In genomic region chr2:119106301-119106897, GRCh38 we compare ENCODE assay signal across 9 cellular contexts. TPM values are rescaled to one million over a fixed set of nuclear protein-coding genes. Genes with fewer than 3 reads are reported as not detected.
DNase-seq lines count a peak whose midpoint lies in the region; ATAC-seq and TF ChIP-seq lines count a peak whose summit lies in the region.
"Had no signal": no experiment of that assay in that cellular context is flagged by ENCODE, and none has a peak within 500 bp of the region (broad histone marks: within the 10 kb centered on the region; RNA-seq: fewer than 3 reads in every experiment).

No MANE protein-coding gene starts in this region.

- H3K27ac ChIP-seq in right lobe of liver: no peak overlapping the region

- H3K36me3 ChIP-seq in right lobe of liver: no peaks in the 10 kb centered on the region

- TF ChIP-seq POLR2A in right lobe of liver (IDR thresholded peaks at IDR 0.05): no peak

- H3K4me3 Mint-ChIP-seq in activated naive CD8-positive, alpha-beta T cell treated with anti-CD3 and anti-CD28 coated beads for 36 hours: no peak overlapping the region

- H3K9me3 ChIP-seq in right lobe of liver: no peaks in the 10 kb centered on the region

- no peaks in the 10 kb centered on the region for H3K4me1 ChIP-seq in right lobe of liver

- DNase-seq in AG10803 (ENCODE audit: low read depth) (peak; percentile 15), Kasumi-1 (lab: John Stamatoyannopoulos, UW) (peak; percentile 31 to 63), right lobe of liver (peak in 2 of 3 donors; percentile 44 to 52), sciatic nerve (ENCODE audit: low spot score) (no peak), 8988T (no peak)
- DNase-seq in activated naive CD8-positive, alpha-beta T cell treated with anti-CD3 and anti-CD28 coated beads for 36 hours: peak; percentile 16
- DNase-seq: NCI-H1105 treated with DMSO at 0.1 percent for 48 hours had no signal

- H3K27me3 Mint-ChIP-seq in activated naive CD8-positive, alpha-beta T cell treated with anti-CD3 and anti-CD28 coated beads for 36 hours: peaks cover 17% of the 10 kb centered on the region

- H3K27me3 ChIP-seq in right lobe of liver: no peaks in the 10 kb centered on the region

- TF ChIP-seq CTCF in AG10803 (conservative IDR thresholded peaks at IDR 0.05; ENCODE audit: low read length): no peak
- TF ChIP-seq CTCF in right lobe of liver (IDR thresholded peaks at IDR 0.05): no peak

- WGBS in right lobe of liver (ENCODE audit: insufficient coverage, low coverage, low lambda C conversion rate, missing lambda C conversion rate): 35% methylated on average over 5 of the region's 5 CpGs

- H3K9me3 Mint-ChIP-seq in activated naive CD8-positive, alpha-beta T cell treated with anti-CD3 and anti-CD28 coated beads for 36 hours: peaks cover 20% of the 10 kb centered on the region

- intact Hi-C loops in right lobe of liver (cut with DNase I) (no loop called here), sciatic nerve (cut with DNase I) (no loop called here)

- no peak overlapping the region for H3K27ac Mint-ChIP-seq in activated naive CD8-positive, alpha-beta T cell treated with anti-CD3 and anti-CD28 coated beads for 36 hours

- no peaks in the 10 kb centered on the region for H3K36me3 Mint-ChIP-seq in activated naive CD8-positive, alpha-beta T cell treated with anti-CD3 and anti-CD28 coated beads for 36 hours

- ATAC-seq in right lobe of liver (peak in 1 of 4 donors; percentile 39), sciatic nerve (no peak), GM21717 (IDR thresholded peaks at IDR 0.05; ENCODE audit: unreplicated experiment) (no peak), GM18873 (IDR thresholded peaks at IDR 0.05; ENCODE audit: low FRiP score, unreplicated experiment) (no peak)

- H3K4me1 Mint-ChIP-seq in activated naive CD8-positive, alpha-beta T cell treated with anti-CD3 and anti-CD28 coated beads for 36 hours: no peaks in the 10 kb centered on the region

- no peak overlapping the region for H3K4me3 ChIP-seq in AG10803 (ENCODE audit: low read length)
- H3K4me3 ChIP-seq in right lobe of liver: no peak overlapping the region

RNA-seq across cellular contexts. Expression of gene C1QL2, which starts 52.2 kb away (rescaled TPM):
- not detected for total RNA-seq in activated naive CD8-positive, alpha-beta T cell treated with anti-CD3 and anti-CD28 coated beads for 36 hours
- total RNA-seq in right lobe of liver (not detected), sciatic nerve (not detected)

Comparison
In these comparisons a context has a peak if more than half of its experiments do, and no peak if none do; other contexts are left out.
1. DNase-seq: peak in AG10803 (single experiment), Kasumi-1 (2 of 2), activated naive CD8-positive, alpha-beta T cell treated with anti-CD3 and anti-CD28 coated beads for 36 hours (single experiment) and right lobe of liver (2 of 3); none in sciatic nerve (single experiment) and 8988T (single experiment).